In the genomic region with DNA sequence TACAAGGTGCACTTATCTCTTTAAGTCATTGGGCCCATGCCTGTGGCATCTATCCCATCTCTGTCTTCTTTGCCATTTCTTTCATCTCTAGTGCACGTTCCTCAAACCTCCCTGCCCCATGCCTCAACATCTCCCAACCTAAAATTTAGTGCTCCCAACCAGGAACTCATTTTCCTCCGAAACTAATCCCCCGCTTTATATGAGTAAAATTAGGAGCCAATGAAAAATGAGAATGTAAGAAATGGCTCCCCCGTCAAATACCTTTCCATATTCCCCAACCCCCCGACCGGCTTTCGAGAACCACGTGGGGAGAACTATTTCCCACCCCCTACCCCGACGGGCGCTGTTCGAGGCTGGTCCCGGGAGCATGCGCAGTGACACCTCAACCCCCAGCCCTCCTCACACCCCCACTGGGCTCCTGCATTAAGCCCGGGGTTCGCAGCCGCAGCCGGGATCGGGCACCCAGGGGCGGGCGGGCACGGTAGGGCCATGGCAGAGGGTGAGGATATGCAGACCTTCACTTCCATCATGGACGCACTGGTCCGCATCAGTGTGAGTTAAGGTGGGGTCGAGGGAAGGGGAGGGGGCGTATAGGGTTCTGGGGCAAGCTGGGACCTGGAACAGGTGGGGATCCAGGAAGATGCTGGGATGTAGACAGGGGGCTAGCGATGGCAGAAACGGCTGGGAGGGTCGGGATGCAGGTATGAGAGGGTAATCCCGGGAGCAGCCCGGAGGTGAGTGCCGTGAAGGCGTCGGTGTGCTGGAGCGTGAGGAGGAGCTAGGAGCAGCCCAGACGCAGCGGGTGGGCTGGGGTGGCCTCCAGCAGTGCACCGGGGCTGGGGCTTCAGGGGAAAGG, we compare ENCODE assay signal across 8 cellular contexts. TPM values are rescaled to one million over a fixed set of nuclear protein-coding genes. Genes with fewer than 3 reads are reported as not detected.
DNase-seq lines count a peak whose midpoint lies in the region; ATAC-seq, FAIRE-seq and TF ChIP-seq lines count a peak whose summit lies in the region.

A gene with protein sequence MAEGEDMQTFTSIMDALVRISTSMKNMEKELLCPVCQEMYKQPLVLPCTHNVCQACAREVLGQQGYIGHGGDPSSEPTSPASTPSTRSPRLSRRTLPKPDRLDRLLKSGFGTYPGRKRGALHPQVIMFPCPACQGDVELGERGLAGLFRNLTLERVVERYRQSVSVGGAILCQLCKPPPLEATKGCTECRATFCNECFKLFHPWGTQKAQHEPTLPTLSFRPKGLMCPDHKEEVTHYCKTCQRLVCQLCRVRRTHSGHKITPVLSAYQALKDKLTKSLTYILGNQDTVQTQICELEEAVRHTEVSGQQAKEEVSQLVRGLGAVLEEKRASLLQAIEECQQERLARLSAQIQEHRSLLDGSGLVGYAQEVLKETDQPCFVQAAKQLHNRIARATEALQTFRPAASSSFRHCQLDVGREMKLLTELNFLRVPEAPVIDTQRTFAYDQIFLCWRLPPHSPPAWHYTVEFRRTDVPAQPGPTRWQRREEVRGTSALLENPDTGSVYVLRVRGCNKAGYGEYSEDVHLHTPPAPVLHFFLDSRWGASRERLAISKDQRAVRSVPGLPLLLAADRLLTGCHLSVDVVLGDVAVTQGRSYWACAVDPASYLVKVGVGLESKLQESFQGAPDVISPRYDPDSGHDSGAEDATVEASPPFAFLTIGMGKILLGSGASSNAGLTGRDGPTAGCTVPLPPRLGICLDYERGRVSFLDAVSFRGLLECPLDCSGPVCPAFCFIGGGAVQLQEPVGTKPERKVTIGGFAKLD (plus strand): TSS at position 372 of the 856 bp plus-strand sequence. CDS start 118 bp downstream, at position 490.

- peak within 1 kb of the TSS; percentile 96 to 100 (median 99) for H3K4me3 Mint-ChIP-seq in CD4-positive, alpha-beta memory T cell
- peak within 1 kb of the TSS; percentile 97 for H3K4me3 Mint-ChIP-seq in activated naive CD4-positive, alpha-beta T cell treated with anti-CD3 and anti-CD28 coated beads, Interleukin-2, amount 10 ng/mL, durations not matched to agents 7 days and 5 days

- H3K9me3 Mint-ChIP-seq in CD4-positive, alpha-beta memory T cell = no peaks in the 10 kb centered on the region
- no peaks in the 10 kb centered on the region for H3K9me3 Mint-ChIP-seq in activated naive CD4-positive, alpha-beta T cell treated with anti-CD3 and anti-CD28 coated beads, Interleukin-2, amount 10 ng/mL, durations not matched to agents 7 days and 5 days

- CTCF ChIA-PET in CD4-positive, alpha-beta memory T cell (lab: Charles Lee; ENCODE audit: partially characterized antibody) = interaction anchor here (0.7 to 12.5 kb wide), 34 partner anchors 12 to 839 kb away, joined by 3 to 229 read pairs (median 6); a partner anchor contains a TSS
- CTCF ChIA-PET in PC-9 (lab: Charles Lee) = interaction anchor here (0.5 to 2.0 kb wide), 6 partner anchors 20 to 203 kb away, joined by 3 to 15 read pairs (median 4); a partner anchor contains a TSS
- CTCF ChIA-PET in activated naive CD4-positive, alpha-beta T cell treated with anti-CD3 and anti-CD28 coated beads, Interleukin-2, amount 10 ng/mL, durations not matched to agents 7 days and 5 days (lab: Charles Lee) = interaction anchor here (0.8 to 13.8 kb wide), 20 partner anchors 9 to 200 kb away, joined by 3 to 226 read pairs (median 6); a partner anchor contains a TSS

- H3K4me1 Mint-ChIP-seq in CD4-positive, alpha-beta memory T cell = peaks cover 31 to 62% (median 45%) of the 10 kb centered on the region in 4 donors
- peaks cover 63% of the 10 kb centered on the region for H3K4me1 Mint-ChIP-seq in activated naive CD4-positive, alpha-beta T cell treated with anti-CD3 and anti-CD28 coated beads, Interleukin-2, amount 10 ng/mL, durations not matched to agents 7 days and 5 days

- H3K79me2 ChIP-seq in PC-9 (ENCODE audit: low read depth) = peaks cover 17% of the 10 kb centered on the region

- H3K27me3 Mint-ChIP-seq in CD4-positive, alpha-beta memory T cell = no peaks in the 10 kb centered on the region
- peaks cover 4% of the 10 kb centered on the region for H3K27me3 Mint-ChIP-seq in activated naive CD4-positive, alpha-beta T cell treated with anti-CD3 and anti-CD28 coated beads, Interleukin-2, amount 10 ng/mL, durations not matched to agents 7 days and 5 days

- DNase-seq in CD4-positive, alpha-beta memory T cell = peak in 4 of 5 donors; percentile 54 to 72 (median 56)
- DNase-seq in HS-27A (ENCODE audit: low read depth) = peak; percentile 20
- DNase-seq in PC-9 = peak in 1 of 2 experiments; percentile 51
- DNase-seq in activated naive CD4-positive, alpha-beta T cell treated with anti-CD3 and anti-CD28 coated beads, Interleukin-2, amount 10 ng/mL, durations not matched to agents 7 days and 5 days = peak; percentile 77
- peak; percentile 70 for DNase-seq in globus pallidus (ENCODE audit: low spot score)
- DNase-seq in ovary = peak in 2 of 5 donors; percentile 51 to 53
- DNase-seq in urothelium cell line (ENCODE audit: low spot score) = peak; percentile 77

- H3K27me3 ChIP-seq in CD4-positive, alpha-beta memory T cell (ENCODE audit: insufficient read depth, low read length) = no peaks in the 10 kb centered on the region
- H3K27me3 ChIP-seq in PC-9 (ENCODE audit: insufficient read depth, low read depth) (no peaks in the 10 kb centered on the region), ovary (no peaks in the 10 kb centered on the region)

- FAIRE-seq in urothelium cell line (lab: Jason Lieb, UNC) = no peak

- H3K4me3 ChIP-seq in CD4-positive, alpha-beta memory T cell (ENCODE audit: low read length in 2 of 2) = peak within 1 kb of the TSS; percentile 83 to 93
- H3K4me3 ChIP-seq in PC-9 (peak within 1 kb of the TSS; percentile 89), ovary (peak within 1 kb of the TSS; percentile 95)

- H3K27ac ChIP-seq in CD4-positive, alpha-beta memory T cell (ENCODE audit: low read depth, low read length) = peak within 1 kb of the TSS; percentile 87
- H3K27ac ChIP-seq in PC-9 = peak within 1 kb of the TSS; percentile 59
- peak within 1 kb of the TSS; percentile 56 to 80 for H3K27ac ChIP-seq in ovary

- no peak for ATAC-seq in HG03378 (IDR thresholded peaks at IDR 0.05; ENCODE audit: unreplicated experiment)

- peak within 1 kb of the TSS; percentile 97 to 100 (median 99) for H3K27ac Mint-ChIP-seq in CD4-positive, alpha-beta memory T cell
- peak within 1 kb of the TSS; percentile 98 for H3K27ac Mint-ChIP-seq in activated naive CD4-positive, alpha-beta T cell treated with anti-CD3 and anti-CD28 coated beads, Interleukin-2, amount 10 ng/mL, durations not matched to agents 7 days and 5 days

- 1 to 3% (median 2%) methylated on average over 38 of the region's 38 CpGs for WGBS in ovary, 3 donors

- intact Hi-C loops in CD4-positive, alpha-beta memory T cell (cut with micrococcal nuclease) = loop anchor here (1.0 to 10.0 kb wide), 5 partner anchors 34 to 151 kb away; a partner anchor contains a TSS
- intact Hi-C loops in PC-9 (cut with micrococcal nuclease; ENCODE audit: unreplicated experiment) = loop anchor here (1.0 to 2.0 kb wide), 3 partner anchors 35 to 149 kb away; a partner anchor contains a TSS
- intact Hi-C loops in ovary (cut with DNase I) = loop anchor here in 2 of 4 donors (5.0 to 10.0 kb wide), 3 partner anchors 36 to 421 kb away; a partner anchor contains a TSS

- peak within 1 kb of the TSS; percentile 96 for H3K4me2 ChIP-seq in PC-9

- no peaks in the 10 kb centered on the region for H3K9me3 ChIP-seq in CD4-positive, alpha-beta memory T cell (ENCODE audit: control insufficient read depth in 1 of 2, low read length in 2 of 2)
- H3K9me3 ChIP-seq in PC-9 (ENCODE audit: insufficient read depth, low read depth) (no peaks in the 10 kb centered on the region), ovary (no peaks in the 10 kb centered on the region)

- POLR2A ChIA-PET in CD4-positive, alpha-beta memory T cell (lab: Charles Lee; ENCODE audit: partially characterized antibody) = interaction anchor here (0.7 to 4.6 kb wide), 29 partner anchors 20 to 710 kb away, joined by 3 to 48 read pairs (median 5); a partner anchor contains a TSS
- POLR2A ChIA-PET in PC-9 (lab: Charles Lee; ENCODE audit: unreplicated experiment) = interaction anchor here (0.6 to 1.1 kb wide), 5 partner anchors 19 to 82 kb away, joined by 3 to 5 read pairs (median 3); no protein-coding TSS in a partner anchor

- H4K20me1 ChIP-seq in PC-9 (ENCODE audit: insufficient read depth) = 0 out of 2 replicates have a peak, but pooled peaks cover 5% of the 10 kb centered on the region

- TF ChIP-seq CTCF in PC-9 (conservative IDR thresholded peaks at IDR 0.05) (peak; percentile 46; the same call in 1 of the 2 replicates), ovary (IDR thresholded peaks at IDR 0.05) (peak in 1 of 3 donors; percentile 4)

- H3K9me2 ChIP-seq in PC-9 (ENCODE audit: insufficient read depth) = no peaks in the 10 kb centered on the region

- peaks cover 50% of the 10 kb centered on the region for H3K4me1 ChIP-seq in CD4-positive, alpha-beta memory T cell (ENCODE audit: insufficient read depth, low read length)
- H3K4me1 ChIP-seq in PC-9 (replicated peaks; ENCODE audit: insufficient read depth) = peaks cover 32% of the 10 kb centered on the region
- no peaks in the 10 kb centered on the region for H3K4me1 ChIP-seq in ovary (ENCODE audit: insufficient read depth)

- H3K36me3 Mint-ChIP-seq in CD4-positive, alpha-beta memory T cell = peaks cover 23 to 40% of the 10 kb centered on the region in 2 donors
- peaks cover 48% of the 10 kb centered on the region for H3K36me3 Mint-ChIP-seq in activated naive CD4-positive, alpha-beta T cell treated with anti-CD3 and anti-CD28 coated beads, Interleukin-2, amount 10 ng/mL, durations not matched to agents 7 days and 5 days

- TF ChIP-seq POLR2A in ovary (IDR thresholded peaks at IDR 0.05) = no peak

- peaks cover 39% of the 10 kb centered on the region; the same call in 1 of the 2 replicates for H3F3A ChIP-seq in PC-9 (ENCODE audit: insufficient read depth, low read depth)

- H3K36me3 ChIP-seq in CD4-positive, alpha-beta memory T cell (ENCODE audit: insufficient read depth, low read length) = peaks cover 27% of the 10 kb centered on the region
- H3K36me3 ChIP-seq in PC-9 (ENCODE audit: low read depth) = no peaks in the 10 kb centered on the region; the same call in 1 of the 2 replicates
- H3K36me3 ChIP-seq in ovary = no peaks in the 10 kb centered on the region

- H2AFZ ChIP-seq in PC-9 = peak within 1 kb of the TSS; percentile 94

- BruUV-seq in PC-9 (replicated peaks; lab: Mats Ljungman, UMichigan) = no TSS peak

- TF ChIP-seq EP300 in ovary (IDR thresholded peaks at IDR 0.05) = no peak

RNA-seq across cellular contexts. Expression of the gene that starts here (rescaled TPM):
- 1 to 10 TPM; 8.4 to 8.5 TPM for total RNA-seq in CD4-positive, alpha-beta memory T cell
- polyA plus RNA-seq in CD4-positive, alpha-beta memory T cell = 1 to 10 TPM; 1.6 to 3.6 TPM
- total RNA-seq in PC-9 (2021) = 6.0 and 6.2 TPM in 2 replicates
- under 1 TPM in 6 of 7 donors, not detected in 1; 0.12 to 0.87 (median 0.54) TPM for total RNA-seq in ovary
- polyA plus RNA-seq in ovary = under 1 TPM; 0.12 to 0.24 TPM
